Comparison of ENCODE assay signal across 13 cellular contexts in genomic region chr12:121641343-121641630, GRCh38. TPM values are rescaled to one million over a fixed set of nuclear protein-coding genes. Genes with fewer than 3 reads are reported as not detected.
"Had no signal": no experiment of that assay in that cellular context is flagged by ENCODE, and none has a peak within 500 bp of the region (broad histone marks: within the 10 kb centered on the region; RNA-seq: fewer than 3 reads in every experiment).

No MANE protein-coding gene starts in this region.

- H3K9ac ChIP-seq: parathyroid adenoma had no signal

- H3K36me3 Mint-ChIP-seq: type B pancreatic cell had no signal

- H3K27me3 ChIP-seq: breast epithelium, heart right ventricle, suprapubic skin had no signal

- H3K9me3 Mint-ChIP-seq: type B pancreatic cell had no signal

- H3K27ac ChIP-seq: breast epithelium, heart right ventricle, left ventricle myocardium inferior, parathyroid adenoma, suprapubic skin, VCaP had no signal

- H3K4me3 Mint-ChIP-seq: type B pancreatic cell had no signal

- H3K27ac Mint-ChIP-seq: type B pancreatic cell had no signal

- DNase-seq: activated CD4-positive, alpha-beta T cell treated with anti-CD3 and anti-CD28 coated beads for 48 hours; activated naive CD4-positive, alpha-beta T cell treated with anti-CD3 and anti-CD28 coated beads, Interleukin-2, amount 50 U/mL, for 16 hours; aorta; heart right ventricle; left ventricle myocardium inferior; mesenchymal stem cell; stimulated activated CD4-positive, alpha-beta T cell treated with anti-CD3 and anti-CD28 coated beads, Interleukin-2, amount 100 ng/mL, for 48 hours; stimulated activated naive CD8-positive, alpha-beta T cell treated with anti-CD3 and anti-CD28 coated beads, Interleukin-15, Interleukin-2, amounts not matched to agents 100 U/mL and 50 U/mL, for 24 hours had no signal

- H3K9me3 ChIP-seq: breast epithelium, heart right ventricle, left ventricle myocardium inferior, suprapubic skin had no signal

- H3K27me3 Mint-ChIP-seq: type B pancreatic cell had no signal

- H3K4me1 ChIP-seq: breast epithelium had no signal

- H2AFZ ChIP-seq: parathyroid adenoma had no signal

- H3K36me3 ChIP-seq: breast epithelium had no signal

- H3K4me3 ChIP-seq: breast epithelium, heart right ventricle, left ventricle myocardium inferior, suprapubic skin had no signal

- ATAC-seq: stimulated activated naive CD8-positive, alpha-beta T cell treated with anti-CD3 and anti-CD28 coated beads, Interleukin-15, Interleukin-2, amounts not matched to agents 100 U/mL and 50 U/mL, for 24 hours had no signal

RNA-seq across cellular contexts. Expression of gene MORN3, which starts 28.2 kb away (rescaled TPM):
- total RNA-seq: left ventricle myocardium inferior had no signal
